In the genomic region with DNA sequence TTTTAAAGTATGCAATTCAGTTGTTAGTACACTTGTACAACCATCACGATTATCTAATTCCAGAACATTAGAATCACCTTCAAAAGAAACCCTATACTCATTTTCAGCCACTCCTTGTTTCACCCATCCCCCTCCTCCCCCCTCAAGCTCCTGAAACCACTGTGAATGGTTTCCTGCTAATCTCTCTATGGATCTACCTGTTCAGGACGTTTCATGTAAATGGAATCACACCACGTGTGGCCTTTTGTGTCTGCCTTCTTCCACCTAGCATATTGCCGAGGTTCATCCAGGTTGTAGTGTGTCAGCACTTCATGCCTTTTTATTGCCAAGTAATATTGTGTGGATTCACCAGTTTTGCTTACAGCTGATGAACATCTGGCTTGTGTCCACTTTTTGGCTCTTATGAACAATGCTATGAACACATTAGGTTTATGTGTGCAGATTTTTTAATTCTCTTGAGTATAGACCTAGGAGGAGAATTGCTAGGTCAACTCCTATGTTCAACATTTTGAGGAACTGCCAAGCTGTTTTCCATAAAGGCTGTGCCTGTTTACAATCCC, we compare ENCODE assay signal across 19 cellular contexts. TPM values are rescaled to one million over a fixed set of nuclear protein-coding genes. Genes with fewer than 3 reads are reported as not detected.
"Had no signal": no experiment of that assay in that cellular context is flagged by ENCODE, and none has a peak within 500 bp of the region (broad histone marks: within the 10 kb centered on the region; RNA-seq: fewer than 3 reads in every experiment).

No MANE protein-coding gene starts in this region.

- H3K9me3 Mint-ChIP-seq: activated T-cell treated with anti-CD3 and anti-CD28 coated beads, Interleukin-2, amount 50 U/mL, for 4 hours; naive thymus-derived CD8-positive, alpha-beta T cell; stimulated activated naive B cell treated with anti-CD40 and anti-IgM and Interleukin-4, amounts not matched to agents 10 μg/mL and 1 μg/mL and 100 μg/mL, for 72 hours; T-helper 2 cell treated with Interferon-gamma antibody and Interleukin-4, amounts not matched to agents 5 μg/mL and 100 μg/mL, for 36 hours had no signal

- H3K4me3 ChIP-seq: hepatocyte, lung, thyroid gland had no signal

- H3K36me3 Mint-ChIP-seq: activated naive CD8-positive, alpha-beta T cell had no signal

- DNase-seq: activated CD4-positive, alpha-beta T cell treated with anti-CD3 and anti-CD28 coated beads, Interleukin-2, amount 50 U/mL, for 4 hours; activated CD8-positive, alpha-beta memory T cell treated with anti-CD3 and anti-CD28 coated beads, Interleukin-2, amount 10 ng/mL, durations not matched to agents 7 days and 5 days; activated gamma-delta T cell treated with Interleukin-2 at 50 U/mL for 16 hours; activated T-cell treated with anti-CD3 and anti-CD28 coated beads, Interleukin-2, amount 50 U/mL, for 4 hours; amygdala; effector CD8-positive, alpha-beta T cell; islet precursor cell; naive thymus-derived CD8-positive, alpha-beta T cell; stimulated activated CD4-positive, alpha-beta T cell treated with anti-CD3 and anti-CD28 coated beads, Interleukin-15, amount 100 ng/mL, for 24 hours; stimulated activated CD4-positive, alpha-beta T cell treated with anti-CD3 and anti-CD28 coated beads, Interleukin-4, amount 100 ng/mL, for 1 hour; stimulated activated naive B cell treated with anti-CD40 and anti-IgM and Interleukin-4, amounts not matched to agents 10 μg/mL and 1 μg/mL and 100 μg/mL, for 72 hours; thyroid gland had no signal

- FAIRE-seq: endothelial cell of umbilical vein, urothelium cell line had no signal

- H3K4me1 Mint-ChIP-seq: activated CD8-positive, alpha-beta memory T cell treated with anti-CD3 and anti-CD28 coated beads, Interleukin-2, amount 10 ng/mL, durations not matched to agents 7 days and 5 days; stimulated activated naive B cell treated with anti-CD40 and anti-IgM and Interleukin-4, amounts not matched to agents 10 μg/mL and 1 μg/mL and 100 μg/mL, for 72 hours had no signal

- ATAC-seq: activated CD8-positive, alpha-beta memory T cell treated with anti-CD3 and anti-CD28 coated beads, Interleukin-2, amount 10 ng/mL, durations not matched to agents 7 days and 5 days; activated T-cell treated with anti-CD3 and anti-CD28 coated beads, Interleukin-2, amount 50 U/mL, for 4 hours; naive thymus-derived CD8-positive, alpha-beta T cell; stimulated activated naive B cell treated with anti-CD40 and anti-IgM and Interleukin-4, amounts not matched to agents 10 μg/mL and 1 μg/mL and 100 μg/mL, for 72 hours had no signal

- H3K4me3 Mint-ChIP-seq: activated CD8-positive, alpha-beta memory T cell treated with anti-CD3 and anti-CD28 coated beads, Interleukin-2, amount 10 ng/mL, durations not matched to agents 7 days and 5 days; activated naive CD8-positive, alpha-beta T cell; activated T-cell treated with anti-CD3 and anti-CD28 coated beads, Interleukin-2, amount 50 U/mL, for 4 hours; brain; naive thymus-derived CD8-positive, alpha-beta T cell; stimulated activated naive B cell treated with anti-CD40 and anti-IgM and Interleukin-4, amounts not matched to agents 10 μg/mL and 1 μg/mL and 100 μg/mL, for 72 hours; T-helper 2 cell treated with Interferon-gamma antibody and Interleukin-4, amounts not matched to agents 5 μg/mL and 100 μg/mL, for 36 hours had no signal

- H3K27ac Mint-ChIP-seq: activated CD8-positive, alpha-beta memory T cell treated with anti-CD3 and anti-CD28 coated beads, Interleukin-2, amount 10 ng/mL, durations not matched to agents 7 days and 5 days; activated naive CD8-positive, alpha-beta T cell; brain; naive thymus-derived CD8-positive, alpha-beta T cell; stimulated activated naive B cell treated with anti-CD40 and anti-IgM and Interleukin-4, amounts not matched to agents 10 μg/mL and 1 μg/mL and 100 μg/mL, for 72 hours; T-helper 2 cell treated with Interferon-gamma antibody and Interleukin-4, amounts not matched to agents 5 μg/mL and 100 μg/mL, for 36 hours had no signal

RNA-seq across cellular contexts. Expression of a gene that starts 40.7 kb away (rescaled TPM):
- total RNA-seq: activated CD8-positive, alpha-beta memory T cell treated with anti-CD3 and anti-CD28 coated beads, Interleukin-2, amount 10 ng/mL, durations not matched to agents 7 days and 5 days; activated T-cell treated with anti-CD3 and anti-CD28 coated beads, Interleukin-2, amount 50 U/mL, for 4 hours; endothelial cell of umbilical vein; naive thymus-derived CD8-positive, alpha-beta T cell had no signal
